17 cellular contexts compared by ENCODE assay signal in the genomic region with DNA sequence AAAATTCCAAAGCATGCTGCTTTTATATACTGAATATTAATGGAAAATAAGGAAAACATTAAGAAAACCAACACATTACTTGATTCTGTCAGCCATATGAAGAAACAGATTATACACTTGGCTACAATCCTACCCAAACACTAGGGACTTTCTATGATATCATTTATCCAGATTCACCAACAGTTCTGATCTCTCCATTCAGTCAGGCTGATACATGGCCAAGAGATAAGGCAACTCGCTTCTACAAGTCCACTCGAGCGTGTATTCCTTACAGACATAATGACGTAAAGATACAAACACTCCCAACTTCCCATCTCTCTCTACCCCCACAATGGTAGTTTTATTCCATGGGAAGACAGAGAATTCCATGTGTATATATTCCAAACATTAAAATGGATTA. TPM values are rescaled to one million over a fixed set of nuclear protein-coding genes. Genes with fewer than 3 reads are reported as not detected.
DNase-seq lines count a peak whose midpoint lies in the region; ATAC-seq and TF ChIP-seq lines count a peak whose summit lies in the region.
"Had no signal": no experiment of that assay in that cellular context is flagged by ENCODE, and none has a peak within 500 bp of the region (broad histone marks: within the 10 kb centered on the region; RNA-seq: fewer than 3 reads in every experiment).

No MANE protein-coding gene starts in this region.

- H3K36me3 ChIP-seq in SK-N-SH (replicated peaks in 1 of 2; ENCODE audit: control insufficient read depth in 1 of 2, insufficient read depth in 2 of 2, low read length in 1 of 2): peaks cover 5 to 9% of the 10 kb centered on the region in 2 experiments
- no peaks in the 10 kb centered on the region for H3K36me3 ChIP-seq in right lobe of liver

- no peak overlapping the region for H3K4me2 ChIP-seq in SK-N-SH
- H3K4me2 ChIP-seq: A549, BLaER1, GM23338 had no signal

- TF ChIP-seq EP300 in SK-N-SH (IDR thresholded peaks at IDR 0.05; ENCODE audit: borderline replicate concordance in 1 of 2, low read depth in 1 of 2, low read length in 1 of 2): no peak

- H3K27me3 Mint-ChIP-seq in glutamatergic neuron (ENCODE audit: unreplicated experiment): peaks cover 3% of the 10 kb centered on the region
- H3K27me3 Mint-ChIP-seq: CD4-positive, alpha-beta memory T cell had no signal

- TF ChIP-seq CTCF in SK-N-SH (IDR thresholded peaks at IDR 0.05) (no peak), choroid plexus epithelial cell (conservative IDR thresholded peaks at IDR 0.05; ENCODE audit: low read depth, low read length) (no peak), glutamatergic neuron (IDR thresholded peaks at IDR 0.05; ENCODE audit: partially characterized antibody, unreplicated experiment) (no peak), right lobe of liver (IDR thresholded peaks at IDR 0.05) (no peak)

- H3K9me3 Mint-ChIP-seq in glutamatergic neuron (ENCODE audit: unreplicated experiment): peaks cover 8% of the 10 kb centered on the region
- H3K9me3 Mint-ChIP-seq: CD4-positive, alpha-beta memory T cell; GM23338 had no signal

- H4K20me1 ChIP-seq in SK-N-SH (ENCODE audit: insufficient read depth): no peaks in the 10 kb centered on the region
- H4K20me1 ChIP-seq: BLaER1 had no signal

- H3K9ac ChIP-seq in SK-N-SH: no peak overlapping the region
- H3K9ac ChIP-seq: BLaER1 had no signal

- ATAC-seq in SK-N-SH treated with all-trans-retinoic acid at 6 μM for 48 hours: no peak
- no peak for ATAC-seq in right lobe of liver
- no peak for ATAC-seq in HG03196 (IDR thresholded peaks at IDR 0.05; ENCODE audit: unreplicated experiment)
- ATAC-seq: A549, GM23338 had no signal

- 92% methylated on average over 4 of the region's 4 CpGs for WGBS in SK-N-SH (ENCODE audit: low lambda C conversion rate)
- 73% methylated on average over 4 of the region's 4 CpGs for WGBS in right lobe of liver (ENCODE audit: insufficient coverage, low coverage, low lambda C conversion rate, missing lambda C conversion rate)

- peaks cover 27% of the 10 kb centered on the region for H3F3A ChIP-seq in SK-N-SH (replicated peaks; ENCODE audit: insufficient read depth)

- H3K4me1 ChIP-seq in SK-N-SH (ENCODE audit: control insufficient read depth in 1 of 2, insufficient read depth in 2 of 2, low read depth in 1 of 2, low read length in 1 of 2) (no peaks in the 10 kb centered on the region; a peak in 1 of 4 replicates), right lobe of liver (no peaks in the 10 kb centered on the region)
- H3K4me1 ChIP-seq: A549 had no signal

- H2AFZ ChIP-seq in SK-N-SH (ENCODE audit: low read depth): no peak overlapping the region
- H2AFZ ChIP-seq: GM23338 had no signal

- no peak overlapping the region for H3K4me3 Mint-ChIP-seq in glutamatergic neuron (ENCODE audit: unreplicated experiment)
- H3K4me3 Mint-ChIP-seq: CD14-positive monocyte; CD4-positive, alpha-beta memory T cell; GM23338 had no signal

- H3K9me3 ChIP-seq in SK-N-SH (no peaks in the 10 kb centered on the region), right lobe of liver (no peaks in the 10 kb centered on the region)
- H3K9me3 ChIP-seq: A549 had no signal

- no peak for DNase-seq in SK-N-SH
- peak; percentile 37 for DNase-seq in choroid plexus epithelial cell (ENCODE audit: low read depth)
- no peak for DNase-seq in glutamatergic neuron
- no peak for DNase-seq in right lobe of liver
- no peak for DNase-seq in stimulated activated naive CD4-positive, alpha-beta T cell (lab: John Stamatoyannopoulos, UW)
- DNase-seq: CD4-positive, alpha-beta memory T cell; DMS153; DMS79; GDM1; HCEC 1CT had no signal

- TF ChIP-seq POLR2A in right lobe of liver (IDR thresholded peaks at IDR 0.05): no peak

- peaks cover 21% of the 10 kb centered on the region for H3K4me1 Mint-ChIP-seq in glutamatergic neuron (ENCODE audit: low read depth, unreplicated experiment)

- POLR2A ChIA-PET in SK-N-SH (lab: Yijun Ruan, JAX): no interaction called here

- H3K36me3 Mint-ChIP-seq in glutamatergic neuron (ENCODE audit: unreplicated experiment): no peaks in the 10 kb centered on the region

- CTCF ChIA-PET in SK-N-SH (lab: Yijun Ruan, JAX): no interaction called here

- intact Hi-C loops in right lobe of liver (cut with DNase I): no loop called here

- H3K79me2 ChIP-seq in SK-N-SH (ENCODE audit: insufficient read depth): no peaks in the 10 kb centered on the region

- TF ChIP-seq RAD21 in SK-N-SH (IDR thresholded peaks at IDR 0.05; ENCODE audit: low read length): no peak

- no peaks in the 10 kb centered on the region for H3K9me2 ChIP-seq in SK-N-SH

- H3K27ac ChIP-seq in SK-N-SH (ENCODE audit: low read depth in 2 of 2, low read length in 1 of 2) (no peak overlapping the region; a peak in 1 of 4 replicates), right lobe of liver (no peak overlapping the region)
- H3K27ac ChIP-seq: 22Rv1, A549, BLaER1 had no signal

- H3K4me3 ChIP-seq in SK-N-SH (ENCODE audit: low read depth in 2 of 2, low read length in 1 of 2) (no peak overlapping the region), choroid plexus epithelial cell (ENCODE audit: low read depth, low read length) (no peak overlapping the region), right lobe of liver (no peak overlapping the region)
- H3K4me3 ChIP-seq: A549, BLaER1, GM23338 had no signal

- H3K27ac Mint-ChIP-seq in glutamatergic neuron (ENCODE audit: unreplicated experiment): peak overlapping the region; percentile 11
- H3K27ac Mint-ChIP-seq: CD14-positive monocyte; CD4-positive, alpha-beta memory T cell; GM23338 had no signal

- H3K27me3 ChIP-seq in SK-N-SH (ENCODE audit: insufficient read depth): no peaks in the 10 kb centered on the region
- H3K27me3 ChIP-seq in right lobe of liver: no peaks in the 10 kb centered on the region
- H3K27me3 ChIP-seq: BLaER1 had no signal

TF ChIP-seq in SK-N-SH treated with all-trans-retinoic acid at 6 μM for 48 hours, 23 proteins besides CTCF, POLR2A, EP300 and RAD21:
- peak; percentile 49 for TF ChIP-seq ISL1 (CRISPR knock-in tag; IDR thresholded peaks at IDR 0.05)
- TF ChIP-seq ESRRG (CRISPR knock-in tag; IDR thresholded peaks at IDR 0.05): no peak
- 0 out of 2 replicates have a peak, but pooled peaks have one; percentile 43 for TF ChIP-seq GLIS3 (CRISPR knock-in tag; IDR thresholded peaks at IDR 0.05)

TF ChIP-seq in SK-N-SH, 30 proteins besides CTCF, POLR2A, EP300 and RAD21:
- TF ChIP-seq, protein P1, sequence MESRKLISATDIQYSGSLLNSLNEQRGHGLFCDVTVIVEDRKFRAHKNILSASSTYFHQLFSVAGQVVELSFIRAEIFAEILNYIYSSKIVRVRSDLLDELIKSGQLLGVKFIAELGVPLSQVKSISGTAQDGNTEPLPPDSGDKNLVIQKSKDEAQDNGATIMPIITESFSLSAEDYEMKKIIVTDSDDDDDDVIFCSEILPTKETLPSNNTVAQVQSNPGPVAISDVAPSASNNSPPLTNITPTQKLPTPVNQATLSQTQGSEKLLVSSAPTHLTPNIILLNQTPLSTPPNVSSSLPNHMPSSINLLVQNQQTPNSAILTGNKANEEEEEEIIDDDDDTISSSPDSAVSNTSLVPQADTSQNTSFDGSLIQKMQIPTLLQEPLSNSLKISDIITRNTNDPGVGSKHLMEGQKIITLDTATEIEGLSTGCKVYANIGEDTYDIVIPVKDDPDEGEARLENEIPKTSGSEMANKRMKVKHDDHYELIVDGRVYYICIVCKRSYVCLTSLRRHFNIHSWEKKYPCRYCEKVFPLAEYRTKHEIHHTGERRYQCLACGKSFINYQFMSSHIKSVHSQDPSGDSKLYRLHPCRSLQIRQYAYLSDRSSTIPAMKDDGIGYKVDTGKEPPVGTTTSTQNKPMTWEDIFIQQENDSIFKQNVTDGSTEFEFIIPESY (IDR thresholded peaks at IDR 0.05; ENCODE audit: borderline replicate concordance, low read depth): no peak
- no peak for TF ChIP-seq MEF2A (IDR thresholded peaks at IDR 0.05; ENCODE audit: borderline replicate concordance, low read depth)
- TF ChIP-seq POLR2AphosphoS5 (IDR thresholded peaks at IDR 0.05; ENCODE audit: low read depth, low read length): no peak

RNA-seq across cellular contexts. Expression of a gene that starts 44.5 kb away (rescaled TPM):
- 2.0 and 2.7 TPM in 2 replicates for polyA plus RNA-seq in SK-N-SH (2012; rRNA removed)
- polyA plus RNA-seq in SK-N-SH (2012; cell fraction: cytosol; rRNA removed): 3.4 and 4.3 TPM in 2 replicates
- polyA plus RNA-seq in SK-N-SH (2012; cell fraction: nucleus; rRNA removed): 2.6 and 3.7 TPM in 2 replicates
- total RNA-seq in glutamatergic neuron (ENCODE audit: unreplicated experiment): 23.2 TPM
- 1 to 10 TPM; 4.1 to 5.2 (median 4.5) TPM for total RNA-seq in right lobe of liver

RNA-seq across cellular contexts. Expression of a gene that starts 52.5 kb away (rescaled TPM):
- 11.8 and 17.9 TPM in 2 replicates for polyA plus RNA-seq in SK-N-SH (2012; rRNA removed)
- polyA plus RNA-seq in SK-N-SH (2012; cell fraction: cytosol; rRNA removed): 21.8 and 22.7 TPM in 2 replicates
- polyA plus RNA-seq in SK-N-SH (2012; cell fraction: nucleus; rRNA removed): 4.3 and 11.1 TPM in 2 replicates
- total RNA-seq in glutamatergic neuron (ENCODE audit: unreplicated experiment) (58.1 TPM), right lobe of liver (10 to 100 TPM; 17.0 to 29.4 (median 19.6) TPM)
